22 cellular contexts compared by ENCODE assay signal in the genomic region with DNA sequence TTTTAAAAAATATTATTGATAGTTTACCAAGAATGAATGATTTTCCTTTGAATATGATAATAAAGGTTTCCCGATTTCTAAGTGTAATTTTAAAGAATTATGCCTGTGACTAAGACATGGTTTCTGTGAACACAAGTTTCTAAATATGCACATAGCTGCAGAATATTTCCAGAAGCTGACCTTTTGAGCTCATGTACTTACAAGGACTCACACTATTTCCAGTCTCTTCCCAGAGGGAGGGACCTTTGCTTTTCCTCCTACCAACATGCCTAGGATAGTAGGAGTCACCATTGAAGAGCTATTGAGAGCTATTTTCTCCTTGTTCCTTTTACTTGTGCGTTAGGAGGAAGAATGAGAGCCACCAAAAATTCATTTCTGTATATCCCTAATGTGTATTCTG.
"Had no signal": no experiment of that assay in that cellular context is flagged by ENCODE, and none has a peak within 500 bp of the region (broad histone marks: within the 10 kb centered on the region; RNA-seq: fewer than 3 reads in every experiment).

No MANE protein-coding gene starts in this region.

- DNase-seq: activated CD4-positive, alpha-beta memory T cell treated with anti-CD3 and anti-CD28 coated beads for 36 hours; activated CD8-positive, alpha-beta memory T cell treated with anti-CD3 and anti-CD28 coated beads, Interleukin-2, amount 10 ng/mL, durations not matched to agents 7 days and 5 days; activated effector memory CD4-positive, alpha-beta T cell treated with Interleukin-2 at 50 U/mL for 16 hours; activated naive CD4-positive, alpha-beta T cell treated with anti-CD3 and anti-CD28 coated beads, Interleukin-2, amount 50 U/mL, for 16 hours; activated T-cell treated with anti-CD3 and anti-CD28 coated beads, Interleukin-2, amount 50 U/mL, for 1 hour; cerebellar nuclear complex; dermis blood vessel endothelial cell; foreskin fibroblast; glutamatergic neuron; left cardiac atrium; mammary epithelial cell; mucosa of descending colon; natural killer cell; spleen; stimulated activated naive CD8-positive, alpha-beta T cell treated with anti-CD3 and anti-CD28 coated beads, Interleukin-15, amount 100 ng/mL, for 72 hours; testis; WERI-Rb-1 had no signal

- H3K9me3 Mint-ChIP-seq: activated CD4-positive, alpha-beta memory T cell treated with anti-CD3 and anti-CD28 coated beads for 36 hours; natural killer cell; stimulated activated naive CD8-positive, alpha-beta T cell treated with anti-CD3 and anti-CD28 coated beads, Interleukin-15, amount 100 ng/mL, for 72 hours; T-helper 1 cell treated with Interleukin-12 subunit alpha and Interleukin-12 subunit beta and Interleukin-4 antibody, amounts not matched to agents 30 μg/mL and 1 μg/mL, for 36 hours had no signal

- ATAC-seq: activated CD8-positive, alpha-beta memory T cell treated with anti-CD3 and anti-CD28 coated beads, Interleukin-2, amount 10 ng/mL, durations not matched to agents 7 days and 5 days; mucosa of descending colon; natural killer cell; stimulated activated naive CD8-positive, alpha-beta T cell treated with anti-CD3 and anti-CD28 coated beads, Interleukin-15, amount 100 ng/mL, for 72 hours had no signal

- H3K4me1 ChIP-seq: spleen, testis had no signal

- H3K9me3 ChIP-seq: adrenal gland, mucosa of descending colon, neutrophil, spleen, testis had no signal

- H3K27me3 Mint-ChIP-seq: activated CD4-positive, alpha-beta memory T cell treated with anti-CD3 and anti-CD28 coated beads for 36 hours; activated CD8-positive, alpha-beta memory T cell treated with anti-CD3 and anti-CD28 coated beads, Interleukin-2, amount 10 ng/mL, durations not matched to agents 7 days and 5 days; brain; stimulated activated naive CD8-positive, alpha-beta T cell treated with anti-CD3 and anti-CD28 coated beads, Interleukin-15, amount 100 ng/mL, for 72 hours had no signal

- H3K27ac Mint-ChIP-seq: activated CD4-positive, alpha-beta memory T cell treated with anti-CD3 and anti-CD28 coated beads for 36 hours; activated CD8-positive, alpha-beta memory T cell treated with anti-CD3 and anti-CD28 coated beads, Interleukin-2, amount 10 ng/mL, durations not matched to agents 7 days and 5 days; brain; natural killer cell; stimulated activated naive CD8-positive, alpha-beta T cell treated with anti-CD3 and anti-CD28 coated beads, Interleukin-15, amount 100 ng/mL, for 72 hours; T-helper 1 cell treated with Interleukin-12 subunit alpha and Interleukin-12 subunit beta and Interleukin-4 antibody, amounts not matched to agents 30 μg/mL and 1 μg/mL, for 36 hours had no signal

- H3K4me3 Mint-ChIP-seq: activated CD4-positive, alpha-beta memory T cell treated with anti-CD3 and anti-CD28 coated beads for 36 hours; activated CD8-positive, alpha-beta memory T cell treated with anti-CD3 and anti-CD28 coated beads, Interleukin-2, amount 10 ng/mL, durations not matched to agents 7 days and 5 days; brain; natural killer cell; stimulated activated naive CD8-positive, alpha-beta T cell treated with anti-CD3 and anti-CD28 coated beads, Interleukin-15, amount 100 ng/mL, for 72 hours; T-helper 1 cell treated with Interleukin-12 subunit alpha and Interleukin-12 subunit beta and Interleukin-4 antibody, amounts not matched to agents 30 μg/mL and 1 μg/mL, for 36 hours had no signal

- H3K4me3 ChIP-seq: adrenal gland, mucosa of descending colon, spleen, testis had no signal

- H3K27me3 ChIP-seq: adrenal gland, neutrophil, spleen, testis had no signal

- H3K27ac ChIP-seq: adrenal gland, epithelial cell of prostate, neutrophil, testis, WERI-Rb-1 had no signal

- H3K4me1 Mint-ChIP-seq: brain; stimulated activated naive CD8-positive, alpha-beta T cell treated with anti-CD3 and anti-CD28 coated beads, Interleukin-15, amount 100 ng/mL, for 72 hours had no signal
